Comparison of ENCODE assay signal across 9 cellular contexts in genomic region chr15:87656373-87656772, GRCh38.
"Had no signal": no experiment of that assay in that cellular context is flagged by ENCODE, and none has a peak within 500 bp of the region (broad histone marks: within the 10 kb centered on the region; RNA-seq: fewer than 3 reads in every experiment).

No MANE protein-coding gene starts in this region.

- H3K9ac ChIP-seq: GM23248 had no signal

- H3K4me3 Mint-ChIP-seq: HFFc6 had no signal

- H2AFZ ChIP-seq: GM23248 had no signal

- H3K27ac Mint-ChIP-seq: HFFc6 had no signal

- H3K27ac ChIP-seq: GM23248, HL-60 had no signal

- DNase-seq: GM23248, GOT3, H7, HFFc6, IMR-90 had no signal

- H3K9me3 Mint-ChIP-seq: HFFc6 had no signal

- H3K36me3 ChIP-seq: HAP-1 had no signal

- FAIRE-seq: HepG2 had no signal

- H3K4me3 ChIP-seq: GM23248, HAP-1 had no signal

- ATAC-seq: HCT116, HepG2 had no signal

- H3K4me1 ChIP-seq: HAP-1 had no signal
